21 cellular contexts compared by ENCODE assay signal in genomic region chr9:124742940-124743339, GRCh38. TPM values are rescaled to one million over a fixed set of nuclear protein-coding genes. Genes with fewer than 3 reads are reported as not detected.
DNase-seq lines count a peak whose midpoint lies in the region; ATAC-seq, FAIRE-seq and TF ChIP-seq lines count a peak whose summit lies in the region.
"Had no signal": no experiment of that assay in that cellular context is flagged by ENCODE, and none has a peak within 500 bp of the region (broad histone marks: within the 10 kb centered on the region; RNA-seq: fewer than 3 reads in every experiment).

No MANE protein-coding gene starts in this region.

- DNase-seq in CD8-positive, alpha-beta memory T cell: no peak
- no peak for DNase-seq in IMR-90
- DNase-seq in astrocyte (ENCODE audit: low read depth): no peak
- DNase-seq in neural progenitor cell (ENCODE audit: low spot score): no peak
- no peak for DNase-seq in coronary artery (ENCODE audit: low spot score)
- no peak for DNase-seq in iPS-NIHi11 (ENCODE audit: low spot score)
- no peak for DNase-seq in NK-92 (lab: John Stamatoyannopoulos, UW; ENCODE audit: unreplicated experiment)
- DNase-seq: AML-193; DMS79; NCI-H1048; NCI-H1436 treated with DMSO at 0.1 percent for 48 hours; NCI-H2029 treated with DMSO at 0.1 percent for 48 hours; NCI-H2227 treated with DMSO at 0.1 percent for 48 hours; NCI-H524; NK-92 treated with Interleukin-12 subunit alpha and Interleukin-12 subunit beta, amount 100 ng/mL, for 24 hours; PC-3; SW 1271 had no signal

- no peak overlapping the region for H3K4me3 ChIP-seq in CD8-positive, alpha-beta memory T cell (ENCODE audit: low read length)
- H3K4me3 ChIP-seq in IMR-90 (ENCODE audit: insufficient read depth, low read depth, low read length) (no peak overlapping the region), astrocyte (ENCODE audit: insufficient read depth, low read depth, low read length) (no peak overlapping the region), neural progenitor cell (no peak overlapping the region), coronary artery (no peak overlapping the region), gastroesophageal sphincter (no peak overlapping the region)
- H3K4me3 ChIP-seq: GM23248 had no signal

- H4K5ac ChIP-seq in IMR-90 (ENCODE audit: low read depth, low read length): no peak overlapping the region

- H3K18ac ChIP-seq in IMR-90 (ENCODE audit: low read depth, low read length): no peak overlapping the region

- peak overlapping the region; percentile 34; the same call in 1 of the 2 replicates for H3K4ac ChIP-seq in IMR-90 (ENCODE audit: low read depth, low read length)

- H4K8ac ChIP-seq in IMR-90 (ENCODE audit: low read depth in 2 of 2, low read length in 2 of 2): no peak overlapping the region

- no peaks in the 10 kb centered on the region for H3K4me1 Mint-ChIP-seq in CD8-positive, alpha-beta memory T cell
- H3K4me1 Mint-ChIP-seq in astrocyte (ENCODE audit: low read depth, unreplicated experiment) (peaks cover 32% of the 10 kb centered on the region), neural progenitor cell (peaks cover 30% of the 10 kb centered on the region)
- H3K4me1 Mint-ChIP-seq: CD4-positive, CD25-positive, alpha-beta regulatory T cell had no signal

- H4K91ac ChIP-seq in IMR-90 (ENCODE audit: insufficient read depth, low read depth, low read length): no peak overlapping the region

- H2AFZ ChIP-seq in IMR-90 (replicated peaks; ENCODE audit: low read length, poor library complexity) (no peak overlapping the region), astrocyte (ENCODE audit: low read depth, low read length) (no peak overlapping the region), neural progenitor cell (replicated peaks) (no peak overlapping the region)
- H2AFZ ChIP-seq: GM23248 had no signal

- peaks cover 2 to 26% of the 10 kb centered on the region in 2 donors for H3K27me3 Mint-ChIP-seq in CD8-positive, alpha-beta memory T cell
- H3K27me3 Mint-ChIP-seq in astrocyte (ENCODE audit: low read depth, unreplicated experiment) (no peaks in the 10 kb centered on the region), neural progenitor cell (ENCODE audit: insufficient read depth, low read depth) (no peaks in the 10 kb centered on the region)

- H2BK20ac ChIP-seq in IMR-90 (ENCODE audit: low read depth, low read length): no peak overlapping the region

- no peaks in the 10 kb centered on the region for H3K36me3 ChIP-seq in CD8-positive, alpha-beta memory T cell (ENCODE audit: insufficient read depth, low read length)
- H3K36me3 ChIP-seq in IMR-90 (ENCODE audit: control insufficient read depth, insufficient read depth, low read length) (no peaks in the 10 kb centered on the region), astrocyte (ENCODE audit: insufficient read depth, low read length) (no peaks in the 10 kb centered on the region), neural progenitor cell (no peaks in the 10 kb centered on the region), gastroesophageal sphincter (no peaks in the 10 kb centered on the region)

- CTCF ChIA-PET in CD8-positive, alpha-beta memory T cell (lab: Charles Lee): interaction anchor here (1.2 kb wide), 1 partner anchor 110 kb away, joined by 4 read pairs; the partner anchor contains the start of gene WDR38
- CTCF ChIA-PET in IMR-90 (lab: Yijun Ruan, JAX): no interaction called here

- no peak overlapping the region for H2AK5ac ChIP-seq in IMR-90 (ENCODE audit: low read depth, low read length)

- ATAC-seq in IMR-90 (ENCODE audit: low read depth) (no peak), gastroesophageal sphincter (no peak)
- ATAC-seq: PC-3 had no signal

- TF ChIP-seq CTCF in IMR-90 (conservative IDR thresholded peaks at IDR 0.05; ENCODE audit: low read depth, low read length): no peak
- TF ChIP-seq CTCF in astrocyte (IDR thresholded peaks at IDR 0.05; ENCODE audit: insufficient read depth, low read depth, low read length): no peak
- no peak for TF ChIP-seq CTCF in neural progenitor cell (IDR thresholded peaks at IDR 0.05)
- TF ChIP-seq CTCF in coronary artery (IDR thresholded peaks at IDR 0.05): no peak
- no peak for TF ChIP-seq CTCF in gastroesophageal sphincter (IDR thresholded peaks at IDR 0.05)

- no peak for TF ChIP-seq RAD21 in IMR-90 (IDR thresholded peaks at IDR 0.05; ENCODE audit: low read length)

- no peak for TF ChIP-seq POLR2A in IMR-90 (IDR thresholded peaks at IDR 0.05; ENCODE audit: low read depth, low read length)
- no peak for TF ChIP-seq POLR2A in gastroesophageal sphincter (IDR thresholded peaks at IDR 0.05)

- peak overlapping the region; percentile 34; the same call in 1 of the 2 replicates for H2BK120ac ChIP-seq in IMR-90 (ENCODE audit: low read depth, low read length)

- H3K9me3 ChIP-seq in CD8-positive, alpha-beta memory T cell (ENCODE audit: low read length): no peaks in the 10 kb centered on the region
- no peaks in the 10 kb centered on the region for H3K9me3 ChIP-seq in IMR-90 (ENCODE audit: control insufficient read depth, insufficient read depth, low read length)
- H3K9me3 ChIP-seq in astrocyte (ENCODE audit: insufficient read depth, low read depth, low read length): no peaks in the 10 kb centered on the region
- no peaks in the 10 kb centered on the region for H3K9me3 ChIP-seq in neural progenitor cell (ENCODE audit: low read depth)
- H3K9me3 ChIP-seq in gastroesophageal sphincter: no peaks in the 10 kb centered on the region

- H3K27me3 ChIP-seq in CD8-positive, alpha-beta memory T cell (ENCODE audit: insufficient read depth, low read length, poor library complexity, severe bottlenecking): no peaks in the 10 kb centered on the region
- H3K27me3 ChIP-seq in IMR-90 (ENCODE audit: control insufficient read depth, insufficient read depth, low read length) (no peaks in the 10 kb centered on the region), astrocyte (ENCODE audit: insufficient read depth, low read length) (no peaks in the 10 kb centered on the region), neural progenitor cell (no peaks in the 10 kb centered on the region), gastroesophageal sphincter (no peaks in the 10 kb centered on the region)

- POLR2A ChIA-PET in CD8-positive, alpha-beta memory T cell (lab: Charles Lee): no interaction called here
- POLR2A ChIA-PET in IMR-90 (lab: Charles Lee; ENCODE audit: unreplicated experiment): no interaction called here

- no TSS peak for BruUV-seq in IMR-90 (replicated peaks; lab: Mats Ljungman, UMichigan)

- H3K14ac ChIP-seq in IMR-90 (replicated peaks; ENCODE audit: low read depth, low read length): no peak overlapping the region; the same call in 1 of the 2 replicates

- no peaks in the 10 kb centered on the region for H3K79me1 ChIP-seq in IMR-90 (ENCODE audit: low read depth in 1 of 2, low read length in 2 of 2)

- peaks cover 13% of the 10 kb centered on the region for H3F3A ChIP-seq in neural progenitor cell (ENCODE audit: low read depth)

- H2BK5ac ChIP-seq in IMR-90 (ENCODE audit: low read depth, low read length, poor library complexity, severe bottlenecking): no peak overlapping the region

- intact Hi-C loops in IMR-90 (cut with micrococcal nuclease): no loop called here

- H3K4me2 ChIP-seq in IMR-90 (ENCODE audit: low read depth, low read length): no peak overlapping the region
- no peak overlapping the region for H3K4me2 ChIP-seq in astrocyte (ENCODE audit: low read length)
- H3K4me2 ChIP-seq in neural progenitor cell: no peak overlapping the region
- H3K4me2 ChIP-seq: KMS-11 had no signal

- H3K23ac ChIP-seq in IMR-90 (ENCODE audit: low read depth, low read length): no peak overlapping the region

- H3K4me1 ChIP-seq in CD8-positive, alpha-beta memory T cell (ENCODE audit: insufficient read depth, low read length): no peaks in the 10 kb centered on the region
- H3K4me1 ChIP-seq in IMR-90 (ENCODE audit: control insufficient read depth, insufficient read depth, low read length): peaks cover 4% of the 10 kb centered on the region; the same call in 1 of the 2 replicates
- peaks cover 7% of the 10 kb centered on the region for H3K4me1 ChIP-seq in astrocyte (ENCODE audit: insufficient read depth, low read length)
- peaks cover 4% of the 10 kb centered on the region for H3K4me1 ChIP-seq in neural progenitor cell
- H3K4me1 ChIP-seq in gastroesophageal sphincter: no peaks in the 10 kb centered on the region

- H2AK9ac ChIP-seq in IMR-90 (replicated peaks; ENCODE audit: low read depth, low read length, poor library complexity): no peak overlapping the region

- peak overlapping the region; percentile 58 for H3K27ac ChIP-seq in CD8-positive, alpha-beta memory T cell (ENCODE audit: low read depth, low read length)
- H3K27ac ChIP-seq in IMR-90 (ENCODE audit: insufficient read depth, low read length) (no peak overlapping the region), astrocyte (ENCODE audit: low read depth, low read length) (no peak overlapping the region), neural progenitor cell (no peak overlapping the region), coronary artery (no peak overlapping the region), gastroesophageal sphincter (no peak overlapping the region)
- H3K27ac ChIP-seq: GM23248, KMS-11 had no signal

- no peaks in the 10 kb centered on the region for H3K36me3 Mint-ChIP-seq in CD8-positive, alpha-beta memory T cell
- H3K36me3 Mint-ChIP-seq in astrocyte (ENCODE audit: low read depth, unreplicated experiment) (peaks cover 3% of the 10 kb centered on the region), neural progenitor cell (peaks cover 8% of the 10 kb centered on the region)
- H3K36me3 Mint-ChIP-seq: CD4-positive, CD25-positive, alpha-beta regulatory T cell had no signal

- no peak overlapping the region for H3K27ac Mint-ChIP-seq in CD8-positive, alpha-beta memory T cell
- H3K27ac Mint-ChIP-seq in astrocyte (ENCODE audit: unreplicated experiment) (peak overlapping the region; percentile 23), neural progenitor cell (peak overlapping the region; percentile 86)
- H3K27ac Mint-ChIP-seq: CD4-positive, CD25-positive, alpha-beta regulatory T cell had no signal

- no peak overlapping the region for H3K4me3 Mint-ChIP-seq in CD8-positive, alpha-beta memory T cell
- no peak overlapping the region for H3K4me3 Mint-ChIP-seq in astrocyte (ENCODE audit: unreplicated experiment)
- H3K4me3 Mint-ChIP-seq in neural progenitor cell: no peak overlapping the region
- H3K4me3 Mint-ChIP-seq: CD4-positive, CD25-positive, alpha-beta regulatory T cell had no signal

- no peak overlapping the region for H3K56ac ChIP-seq in IMR-90 (ENCODE audit: extremely low read depth, insufficient read depth, low read length)

- no peaks in the 10 kb centered on the region; the same call in 1 of the 2 replicates for H3K9me1 ChIP-seq in IMR-90 (ENCODE audit: insufficient read depth, low read length)

- no peak for FAIRE-seq in astrocyte (lab: Jason Lieb, UNC)

- dilution Hi-C loops in IMR-90 (cut with HindIII; ENCODE audit: low sequenced_read_pairs, unreplicated experiment): no loop called here

- H4K20me1 ChIP-seq in IMR-90 (ENCODE audit: insufficient read depth, low read length) (no peaks in the 10 kb centered on the region), astrocyte (ENCODE audit: insufficient read depth, low read length) (no peaks in the 10 kb centered on the region), neural progenitor cell (ENCODE audit: low read depth) (peaks cover 94% of the 10 kb centered on the region)

- no peak overlapping the region for H3K9ac ChIP-seq in IMR-90 (ENCODE audit: low read depth, low read length)
- H3K9ac ChIP-seq in astrocyte (ENCODE audit: low read length): no peak overlapping the region
- H3K9ac ChIP-seq in neural progenitor cell: no peak overlapping the region
- H3K9ac ChIP-seq: GM23248, KMS-11 had no signal

- no peaks in the 10 kb centered on the region for H3K79me2 ChIP-seq in astrocyte (ENCODE audit: insufficient read depth, low read length)
- peaks cover 100% of the 10 kb centered on the region for H3K79me2 ChIP-seq in neural progenitor cell (ENCODE audit: low read depth)

- no peak for TF ChIP-seq EP300 in gastroesophageal sphincter (IDR thresholded peaks at IDR 0.05)

- H2BK15ac ChIP-seq in IMR-90 (ENCODE audit: low read depth, low read length): 0 out of 3 replicates have a peak overlapping the region, but pooled peaks have one; percentile 10

- no peaks in the 10 kb centered on the region for H3K9me3 Mint-ChIP-seq in CD8-positive, alpha-beta memory T cell
- H3K9me3 Mint-ChIP-seq in astrocyte (ENCODE audit: unreplicated experiment): peaks cover 2% of the 10 kb centered on the region
- peaks cover 2% of the 10 kb centered on the region for H3K9me3 Mint-ChIP-seq in neural progenitor cell
- H3K9me3 Mint-ChIP-seq: CD4-positive, CD25-positive, alpha-beta regulatory T cell had no signal

- in situ Hi-C loops in IMR-90 (cut with MboI; ENCODE audit: low sequenced_read_pairs): no loop called here

RNA-seq across cellular contexts. Expression of gene NR6A1, which starts 28.2 kb away (rescaled TPM):
- total RNA-seq in CD8-positive, alpha-beta memory T cell: 1 to 10 TPM; 2.4 to 3.0 TPM
- polyA plus RNA-seq in CD8-positive, alpha-beta memory T cell: not detected
- total RNA-seq in IMR-90 (2012; rRNA removed) (0.28 and 0.36 TPM in 2 replicates), astrocyte (14.5 and 20.8 TPM in 2 replicates), neural progenitor cell (ENCODE audit: low replicate concordance) (302 and 313 TPM in 2 replicates), gastroesophageal sphincter (1 to 10 TPM in 1 of 4 donors, under 1 TPM in 3; 0.16 to 4.4 (median 0.62) TPM)
- 0.10 and 0.14 TPM in 2 replicates for polyA plus RNA-seq in IMR-90 (2012; rRNA removed)
- 0.03 TPM in 2 replicates for polyA plus RNA-seq in IMR-90 (2012; cell fraction: cytosol; rRNA removed)
- polyA plus RNA-seq in IMR-90 (2012; cell fraction: nucleus; rRNA removed; ENCODE audit: low replicate concordance): 0.46 and 0.58 TPM in 2 replicates
- total RNA-seq: GM23248 had no signal
- polyA plus RNA-seq: CD4-positive, CD25-positive, alpha-beta regulatory T cell had no signal

RNA-seq across cellular contexts. Expression of gene OLFML2A, which starts 34.0 kb away (rescaled TPM):
- not detected for total RNA-seq in CD8-positive, alpha-beta memory T cell
- not detected for polyA plus RNA-seq in CD8-positive, alpha-beta memory T cell
- total RNA-seq in IMR-90 (2012; rRNA removed) (1.4 and 2.0 TPM in 2 replicates), astrocyte (148 and 179 TPM in 2 replicates), neural progenitor cell (ENCODE audit: low replicate concordance) (3.1 and 9.0 TPM in 2 replicates), gastroesophageal sphincter (10 to 100 TPM; 21.7 to 85.7 (median 43.2) TPM)
- 4.7 and 5.9 TPM in 2 replicates for polyA plus RNA-seq in IMR-90 (2012; rRNA removed)
- 5.6 and 18.2 TPM in 2 replicates for polyA plus RNA-seq in IMR-90 (2012; cell fraction: cytosol; rRNA removed)
- 4.1 and 7.9 TPM in 2 replicates for polyA plus RNA-seq in IMR-90 (2012; cell fraction: nucleus; rRNA removed; ENCODE audit: low replicate concordance)
- total RNA-seq: CD4-positive, CD25-positive, alpha-beta regulatory T cell had no signal
- polyA plus RNA-seq: CD4-positive, CD25-positive, alpha-beta regulatory T cell had no signal

Comparison
In these comparisons a context has a peak if more than half of its experiments do, and no peak if none do; other contexts are left out.
1. H3K27ac Mint-ChIP-seq: peak in astrocyte (single experiment) and neural progenitor cell (single experiment); none in CD8-positive, alpha-beta memory T cell (0 of 8).
2. RNA of gene NR6A1, which starts 28.2 kb away (total RNA-seq): 302 to 313 TPM in neural progenitor cell; 14.5 to 20.8 TPM in astrocyte, 2.4 to 3.0 TPM in CD8-positive, alpha-beta memory T cell, 0.16 to 4.4 TPM in gastroesophageal sphincter and 0.28 to 0.36 TPM in IMR-90; every median in the first group is over 10 times any median in the second.